ENCODE assay signal across 28 cellular contexts in genomic region chr5:34804913-34805312, GRCh38. TPM values are rescaled to one million over a fixed set of nuclear protein-coding genes. Genes with fewer than 3 reads are reported as not detected.
A peak's percentile ranks its signal among the peaks of the same experiment; 100 is the strongest.
DNase-seq lines count a peak whose midpoint lies in the region; ATAC-seq and TF ChIP-seq lines count a peak whose summit lies in the region.
"Had no signal": no experiment of that assay in that cellular context is flagged by ENCODE, and none has a peak within 500 bp of the region (broad histone marks: within the 10 kb centered on the region; RNA-seq: fewer than 3 reads in every experiment).

No MANE protein-coding gene starts in this region.

- no peak for TF ChIP-seq CTCF in GM23338 (conservative IDR thresholded peaks at IDR 0.05; ENCODE audit: low read depth in 2 of 2)
- no peak for TF ChIP-seq CTCF in WTC11 (IDR thresholded peaks at IDR 0.05)
- no peak for TF ChIP-seq CTCF in spleen (IDR thresholded peaks at IDR 0.05 in 8 of 11, conservative IDR thresholded peaks at IDR 0.05 in 3 of 11)
- TF ChIP-seq CTCF in gastroesophageal sphincter (IDR thresholded peaks at IDR 0.05) = no peak

- H3K4me3 ChIP-seq in GM23338 = no peak overlapping the region
- no peak overlapping the region for H3K4me3 ChIP-seq in skeletal muscle cell (ENCODE audit: low read depth, low read length)
- no peak overlapping the region for H3K4me3 ChIP-seq in spleen
- no peak overlapping the region for H3K4me3 ChIP-seq in gastroesophageal sphincter
- H3K4me3 ChIP-seq: BLaER1, tibial artery had no signal

- H3K9me3 ChIP-seq in spleen (no peaks in the 10 kb centered on the region), gastroesophageal sphincter (no peaks in the 10 kb centered on the region)
- H3K9me3 ChIP-seq: BLaER1, neutrophil, tibial artery had no signal

- H3K36me3 ChIP-seq in GM23338 (ENCODE audit: insufficient read depth) (peaks cover 26% of the 10 kb centered on the region), spleen (peaks cover 0 to 64% (median 0%) of the 10 kb centered on the region in 6 donors), gastroesophageal sphincter (peaks cover 0 to 58% of the 10 kb centered on the region in 2 donors)
- H3K36me3 ChIP-seq: neutrophil had no signal

- H3K9me3 Mint-ChIP-seq in GM23338 (no peaks in the 10 kb centered on the region), WTC11 (no peaks in the 10 kb centered on the region)
- H3K9me3 Mint-ChIP-seq: activated naive CD4-positive, alpha-beta T cell treated with anti-CD3 and anti-CD28 coated beads, Interleukin-2, amount 10 ng/mL, durations not matched to agents 7 days and 5 days; activated T-helper 1 cell treated with anti-CD3 and anti-CD28 coated beads, Interleukin-12 subunit alpha, Interleukin-12 subunit beta, Interleukin-2, Interleukin-4 antibody, amounts not matched to agents 30 ng/mL and 10 ng/mL and 1 ng/mL, durations not matched to agents 14 hours and 24 hours and 36 hours; stimulated activated naive CD8-positive, alpha-beta T cell treated with anti-CD3 and anti-CD28 coated beads, Interleukin-15, amount 100 ng/mL, for 72 hours had no signal

- H3F3A ChIP-seq in GM23338 (replicated peaks; ENCODE audit: low read depth) = 0 out of 2 replicates have a peak, but pooled peaks cover 9% of the 10 kb centered on the region

- peaks cover 13% of the 10 kb centered on the region; the same call in 1 of the 2 replicates for H3K79me2 ChIP-seq in GM23338 (replicated peaks; ENCODE audit: insufficient read depth)

- H3K27ac ChIP-seq in GM23338 (ENCODE audit: low read depth) = 0 out of 2 replicates have a peak overlapping the region, but pooled peaks have one; percentile 50
- no peak overlapping the region for H3K27ac ChIP-seq in spleen
- no peak overlapping the region for H3K27ac ChIP-seq in gastroesophageal sphincter
- H3K27ac ChIP-seq: BLaER1, neutrophil, tibial artery had no signal

- H3K27ac Mint-ChIP-seq in GM23338 (peak overlapping the region; percentile 66; the same call in 1 of the 2 replicates), WTC11 (peak overlapping the region; percentile 71)
- H3K27ac Mint-ChIP-seq: activated naive CD4-positive, alpha-beta T cell treated with anti-CD3 and anti-CD28 coated beads, Interleukin-2, amount 10 ng/mL, durations not matched to agents 7 days and 5 days; activated T-helper 1 cell treated with anti-CD3 and anti-CD28 coated beads, Interleukin-12 subunit alpha, Interleukin-12 subunit beta, Interleukin-2, Interleukin-4 antibody, amounts not matched to agents 30 ng/mL and 10 ng/mL and 1 ng/mL, durations not matched to agents 14 hours and 24 hours and 36 hours; stimulated activated naive CD8-positive, alpha-beta T cell treated with anti-CD3 and anti-CD28 coated beads, Interleukin-15, amount 100 ng/mL, for 72 hours had no signal

- H2AFZ ChIP-seq in GM23338 = no peak overlapping the region

- peaks cover 8% of the 10 kb centered on the region for H3K27me3 Mint-ChIP-seq in GM23338 (ENCODE audit: insufficient read depth, low read depth, poor library complexity)
- H3K27me3 Mint-ChIP-seq in WTC11 (ENCODE audit: low read depth) = no peaks in the 10 kb centered on the region
- H3K27me3 Mint-ChIP-seq: stimulated activated naive CD8-positive, alpha-beta T cell treated with anti-CD3 and anti-CD28 coated beads, Interleukin-15, amount 100 ng/mL, for 72 hours had no signal

- H3K4me2 ChIP-seq in GM23338 = no peak overlapping the region
- H3K4me2 ChIP-seq: BLaER1 had no signal

- no peak for TF ChIP-seq EP300 in gastroesophageal sphincter (IDR thresholded peaks at IDR 0.05)

- no peaks in the 10 kb centered on the region for H3K27me3 ChIP-seq in GM23338 (ENCODE audit: insufficient read depth)
- H3K27me3 ChIP-seq in spleen (replicated peaks in 1 of 7) = no peaks in the 10 kb centered on the region
- H3K27me3 ChIP-seq in gastroesophageal sphincter = no peaks in the 10 kb centered on the region
- H3K27me3 ChIP-seq: BLaER1, neutrophil, tibial artery had no signal

- peaks cover 5% of the 10 kb centered on the region for H4K20me1 ChIP-seq in GM23338 (replicated peaks; ENCODE audit: insufficient read depth)
- H4K20me1 ChIP-seq: BLaER1 had no signal

- WGBS in spleen, 5 donors = 68 to 81% (median 79%) methylated on average over 5 of the region's 5 CpGs
- 90 to 94% methylated on average over 5 of the region's 5 CpGs for WGBS in gastroesophageal sphincter (ENCODE audit: low coverage in 1 of 2), 2 donors

- H3K36me3 Mint-ChIP-seq in GM23338 (ENCODE audit: low read depth) = peaks cover 54% of the 10 kb centered on the region
- peaks cover 66% of the 10 kb centered on the region for H3K36me3 Mint-ChIP-seq in WTC11
- H3K36me3 Mint-ChIP-seq: activated naive CD4-positive, alpha-beta T cell treated with anti-CD3 and anti-CD28 coated beads, Interleukin-2, amount 10 ng/mL, durations not matched to agents 7 days and 5 days had no signal

- ATAC-seq in GM23338 = no peak
- no peak for ATAC-seq in WTC11
- peak; percentile 66 for ATAC-seq in esophagus mucosa
- ATAC-seq in left colon = no peak
- ATAC-seq in gastroesophageal sphincter = no peak
- ATAC-seq: activated CD4-positive, CD25-positive, alpha-beta regulatory T cell treated with anti-CD3 and anti-CD28 coated beads, Interleukin-2, amount 50 U/mL, for 24 hours; stimulated activated naive CD8-positive, alpha-beta T cell treated with anti-CD3 and anti-CD28 coated beads, Interleukin-15, amount 100 ng/mL, for 72 hours had no signal

- CTCF ChIA-PET in WTC11 (lab: Charles Lee) = no interaction called here

- no peaks in the 10 kb centered on the region for H3K9me2 ChIP-seq in GM23338 (ENCODE audit: insufficient read depth)

- H3K4me1 Mint-ChIP-seq in GM23338 = peaks cover 29% of the 10 kb centered on the region
- peaks cover 28% of the 10 kb centered on the region for H3K4me1 Mint-ChIP-seq in WTC11
- H3K4me1 Mint-ChIP-seq: activated naive CD4-positive, alpha-beta T cell treated with anti-CD3 and anti-CD28 coated beads, Interleukin-2, amount 10 ng/mL, durations not matched to agents 7 days and 5 days; stimulated activated naive CD8-positive, alpha-beta T cell treated with anti-CD3 and anti-CD28 coated beads, Interleukin-15, amount 100 ng/mL, for 72 hours had no signal

- peaks cover 18% of the 10 kb centered on the region for H3K4me1 ChIP-seq in GM23338 (ENCODE audit: insufficient read depth)
- no peaks in the 10 kb centered on the region for H3K4me1 ChIP-seq in spleen
- H3K4me1 ChIP-seq in gastroesophageal sphincter = no peaks in the 10 kb centered on the region
- H3K4me1 ChIP-seq: BLaER1 had no signal

- TF ChIP-seq POLR2A in spleen (IDR thresholded peaks at IDR 0.05) (no peak), gastroesophageal sphincter (IDR thresholded peaks at IDR 0.05) (no peak)

- POLR2A ChIA-PET in WTC11 (lab: Charles Lee) = no interaction called here

- no peak overlapping the region for H3K4me3 Mint-ChIP-seq in GM23338
- H3K4me3 Mint-ChIP-seq in WTC11 = no peak overlapping the region
- H3K4me3 Mint-ChIP-seq: activated naive CD4-positive, alpha-beta T cell treated with anti-CD3 and anti-CD28 coated beads, Interleukin-2, amount 10 ng/mL, durations not matched to agents 7 days and 5 days; activated T-helper 1 cell treated with anti-CD3 and anti-CD28 coated beads, Interleukin-12 subunit alpha, Interleukin-12 subunit beta, Interleukin-2, Interleukin-4 antibody, amounts not matched to agents 30 ng/mL and 10 ng/mL and 1 ng/mL, durations not matched to agents 14 hours and 24 hours and 36 hours; stimulated activated naive CD8-positive, alpha-beta T cell treated with anti-CD3 and anti-CD28 coated beads, Interleukin-15, amount 100 ng/mL, for 72 hours had no signal

- intact Hi-C loops in spleen (cut with DNase I; ENCODE audit: low total_unique reads) = no loop called here
- intact Hi-C loops in left colon (cut with DNase I, micrococcal nuclease) = no loop called here

- DNase-seq in GM23338 (ENCODE audit: low spot score) (no peak), WTC11 (ENCODE audit: low spot score) (no peak), skeletal muscle cell (ENCODE audit: low read depth) (peak; percentile 16), spleen (no peak), left colon (no peak), islet precursor cell (no peak)
- DNase-seq: activated CD4-positive, alpha-beta T cell treated with anti-CD3 and anti-CD28 coated beads, Interleukin-2, amount 50 U/mL, for 48 hours; activated naive CD4-positive, alpha-beta T cell treated with anti-CD3 and anti-CD28 coated beads, Interleukin-2, amount 10 ng/mL, durations not matched to agents 7 days and 5 days; amniotic stem cell; central memory CD4-positive, alpha-beta T cell; dermis blood vessel endothelial cell; DMS53; H7; NCI-H1092; NCI-H1694 treated with DMSO at 0.1 percent for 48 hours; NCI-H748 treated with DMSO at 0.1 percent for 48 hours; RPMI8226; stimulated activated naive CD8-positive, alpha-beta T cell treated with anti-CD3 and anti-CD28 coated beads, Interleukin-15, amount 100 ng/mL, for 72 hours; T-helper 1 cell; tibial artery had no signal

TF ChIP-seq in GM23338, 12 proteins besides CTCF, POLR2A, EP300 and RAD21 (continues in another document):
- TF ChIP-seq NANOG (IDR thresholded peaks at IDR 0.05; ENCODE audit: borderline replicate concordance) = no peak

TF ChIP-seq in WTC11, 78 proteins besides CTCF, POLR2A, EP300 and RAD21 (continues in another document):
- no peak for TF ChIP-seq KAT7 (CRISPR knock-in tag; IDR thresholded peaks at IDR 0.05; ENCODE audit: borderline replicate concordance)
- no peak for TF ChIP-seq TCF7 (CRISPR knock-in tag; IDR thresholded peaks at IDR 0.05; ENCODE audit: low read depth)
- no peak for TF ChIP-seq ZNF232 (CRISPR knock-in tag; IDR thresholded peaks at IDR 0.05)
- no peak for TF ChIP-seq ZNF416 (CRISPR knock-in tag; IDR thresholded peaks at IDR 0.05)
- TF ChIP-seq, protein P1, sequence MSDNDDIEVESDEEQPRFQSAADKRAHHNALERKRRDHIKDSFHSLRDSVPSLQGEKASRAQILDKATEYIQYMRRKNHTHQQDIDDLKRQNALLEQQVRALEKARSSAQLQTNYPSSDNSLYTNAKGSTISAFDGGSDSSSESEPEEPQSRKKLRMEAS (CRISPR knock-in tag; IDR thresholded peaks at IDR 0.05) = no peak
- TF ChIP-seq ZNF317 (CRISPR knock-in tag; IDR thresholded peaks at IDR 0.05; ENCODE audit: borderline replicate concordance, low read depth) = no peak
- TF ChIP-seq NFE2L1 (CRISPR knock-in tag; IDR thresholded peaks at IDR 0.05) = no peak
- no peak for TF ChIP-seq ZNF219 (CRISPR knock-in tag; IDR thresholded peaks at IDR 0.05; ENCODE audit: borderline replicate concordance)
- TF ChIP-seq EMX1 (CRISPR knock-in tag; IDR thresholded peaks at IDR 0.05) = no peak

RNA-seq across cellular contexts. Expression of gene TTC23L, which starts 34.1 kb away (rescaled TPM):
- 2.2 and 3.6 TPM in 2 replicates for total RNA-seq in GM23338 (2014; rRNA removed; shearing (Covaris generic))
- polyA plus RNA-seq in GM23338 (2016; fragmentation: Nextera tagmentation; extraction: Ambion mirVana) (1.1 and 2.3 TPM in 2 replicates), spleen (under 1 TPM; 0.07 to 0.29 (median 0.23) TPM)
- total RNA-seq in WTC11 (2021) (1.6 to 2.4 TPM (median 1.9 TPM) in 3 replicates), esophagus mucosa (not detected), spleen (under 1 TPM in 3 of 7 donors, not detected in 4; 0.11 to 0.42 (median 0.24) TPM), left colon (under 1 TPM in 1 of 2 donors, not detected in 1; 0.12 TPM), gastroesophageal sphincter (under 1 TPM in 2 of 4 donors, not detected in 2; 0.13 to 0.73 TPM)
- total RNA-seq: activated T-helper 1 cell treated with anti-CD3 and anti-CD28 coated beads, Interleukin-12 subunit alpha, Interleukin-12 subunit beta, Interleukin-2, Interleukin-4 antibody, amounts not matched to agents 30 ng/mL and 10 ng/mL and 1 ng/mL, durations not matched to agents 14 hours and 24 hours and 36 hours; G401; lung microvascular endothelial cell had no signal
